8 cellular contexts compared by ENCODE assay signal in the genomic region with DNA sequence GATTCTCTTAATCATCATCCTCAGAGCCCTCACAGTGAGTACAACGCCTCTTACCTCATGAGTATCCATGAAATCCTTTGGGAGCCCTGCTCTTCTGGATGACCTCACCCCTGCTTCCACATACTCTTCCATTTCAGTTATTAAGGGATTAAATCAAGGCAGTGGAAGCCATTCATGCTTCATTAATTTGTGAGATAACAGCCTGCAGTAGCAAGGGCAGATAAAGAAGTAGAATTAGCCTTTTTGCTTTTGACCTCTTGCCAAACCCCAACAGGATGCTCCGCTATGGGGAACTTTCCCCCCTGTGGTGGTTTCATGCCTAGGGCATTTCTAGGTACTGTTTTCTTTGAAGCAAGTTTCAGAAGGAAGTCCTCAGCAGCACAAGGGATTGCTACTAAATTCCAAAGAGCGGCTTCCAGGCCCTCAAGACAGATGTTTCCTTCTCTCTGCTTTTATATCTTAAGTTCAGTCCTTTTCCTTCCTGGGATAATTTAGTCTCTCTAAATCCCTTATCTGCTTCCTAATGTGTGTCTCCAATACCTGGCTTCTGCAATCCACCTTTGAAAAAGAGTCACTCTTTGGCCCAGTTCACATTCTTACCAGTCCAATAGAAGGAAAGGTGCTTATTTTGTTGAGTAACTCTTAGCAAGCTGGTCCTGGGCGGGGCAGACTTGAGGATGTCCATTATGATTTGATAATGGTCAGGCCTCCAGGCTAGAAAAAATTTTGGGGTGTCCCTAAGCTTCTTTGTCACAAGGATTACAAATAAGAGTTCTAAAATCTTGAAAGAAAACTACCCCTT.
DNase-seq lines count a peak whose midpoint lies in the region; ATAC-seq, FAIRE-seq and TF ChIP-seq lines count a peak whose summit lies in the region.

No MANE protein-coding gene starts in this region.

- no peak for TF ChIP-seq CTCF in A673 (conservative IDR thresholded peaks at IDR 0.05; ENCODE audit: low read depth, low read length)
- no peak for TF ChIP-seq CTCF in GM10248 (IDR thresholded peaks at IDR 0.05; ENCODE audit: control extremely low read depth, extremely low read depth, low read depth, missing control alignments)

- H3K4me3 ChIP-seq in A673 (ENCODE audit: low read depth, low read length, poor library complexity, severe bottlenecking) = no peak overlapping the region

- H3K27ac ChIP-seq in A673 (ENCODE audit: low read depth, low read length, poor library complexity, severe bottlenecking) = peak overlapping the region; percentile 13
- peak overlapping the region; percentile 6 for H3K27ac ChIP-seq in KOPT-K1 (ENCODE audit: low read depth, low read length, poor library complexity, severe bottlenecking)

- BruUV-seq in A673 (replicated peaks; lab: Mats Ljungman, UMichigan) = no TSS peak

- intact Hi-C loops in A673 (cut with micrococcal nuclease; ENCODE audit: unreplicated experiment) = loop anchor here (5.0 kb wide), 1 partner anchor 75 kb away; a partner anchor contains a TSS

- H3K36me3 ChIP-seq in A673 (ENCODE audit: insufficient read depth, low read length, poor library complexity, severe bottlenecking) (no peaks in the 10 kb centered on the region), KOPT-K1 (ENCODE audit: insufficient read depth, low read length) (no peaks in the 10 kb centered on the region)

- peaks cover 51% of the 10 kb centered on the region for H3K4me1 ChIP-seq in A673 (ENCODE audit: insufficient read depth, low read length, poor library complexity, severe bottlenecking)

- no peaks in the 10 kb centered on the region for H3K27me3 ChIP-seq in A673 (replicated peaks; ENCODE audit: insufficient read depth, low read depth, low read length, poor library complexity)

- ATAC-seq in GM21381 (IDR thresholded peaks at IDR 0.05; ENCODE audit: unreplicated experiment) = peak; percentile 81

- POLR2A ChIA-PET in A673 (lab: Charles Lee; ENCODE audit: low non-redundant PET) (interaction anchor here (0.7 kb wide), 1 partner anchor 356 kb away, joined by 4 read pairs; no protein-coding TSS in a partner anchor), GM10248 (lab: Yijun Ruan, JAX) (no interaction called here)

- CTCF ChIA-PET in A673 (lab: Charles Lee) = no interaction called here
- CTCF ChIA-PET in GM10248 (lab: Yijun Ruan, JAX) = interaction anchor here (0.9 to 1.3 kb wide), 2 partner anchors 10 to 43 kb away, joined by 3 to 4 read pairs; no protein-coding TSS in a partner anchor

- FAIRE-seq in islet of Langerhans (lab: Jason Lieb, UNC) = peak; percentile 90

- H3K9me3 ChIP-seq in A673 (ENCODE audit: low read depth, low read length, poor library complexity, severe bottlenecking) = peaks cover 13% of the 10 kb centered on the region
- H3K9me3 ChIP-seq in KOPT-K1 (ENCODE audit: insufficient read depth, low read length, poor library complexity, severe bottlenecking) = peaks cover 9% of the 10 kb centered on the region

- DNase-seq in A673 (ENCODE audit: low spot score) = peak; percentile 99
- DNase-seq in activated CD4-positive, alpha-beta T cell treated with anti-CD3 and anti-CD28 coated beads, Interleukin-2, amount 50 U/mL, for 48 hours = peak; percentile 3 to 11
- DNase-seq in hepatic stellate cell (ENCODE audit: low spot score) = no peak
- no peak for DNase-seq in GM10248 (ENCODE audit: extremely low spot score)
- DNase-seq in GM03348 (ENCODE audit: low spot score) = no peak

Comparison
In these comparisons a context has a peak if more than half of its experiments do, and no peak if none do; other contexts are left out.
1. DNase-seq: peak in A673 (single experiment) and activated CD4-positive, alpha-beta T cell treated with anti-CD3 and anti-CD28 coated beads, Interleukin-2, amount 50 U/mL, for 48 hours (2 of 2); none in hepatic stellate cell (single experiment), GM10248 (single experiment) and GM03348 (single experiment).